Comparison of ENCODE assay signal across 1 cellular context in the genomic region with DNA sequence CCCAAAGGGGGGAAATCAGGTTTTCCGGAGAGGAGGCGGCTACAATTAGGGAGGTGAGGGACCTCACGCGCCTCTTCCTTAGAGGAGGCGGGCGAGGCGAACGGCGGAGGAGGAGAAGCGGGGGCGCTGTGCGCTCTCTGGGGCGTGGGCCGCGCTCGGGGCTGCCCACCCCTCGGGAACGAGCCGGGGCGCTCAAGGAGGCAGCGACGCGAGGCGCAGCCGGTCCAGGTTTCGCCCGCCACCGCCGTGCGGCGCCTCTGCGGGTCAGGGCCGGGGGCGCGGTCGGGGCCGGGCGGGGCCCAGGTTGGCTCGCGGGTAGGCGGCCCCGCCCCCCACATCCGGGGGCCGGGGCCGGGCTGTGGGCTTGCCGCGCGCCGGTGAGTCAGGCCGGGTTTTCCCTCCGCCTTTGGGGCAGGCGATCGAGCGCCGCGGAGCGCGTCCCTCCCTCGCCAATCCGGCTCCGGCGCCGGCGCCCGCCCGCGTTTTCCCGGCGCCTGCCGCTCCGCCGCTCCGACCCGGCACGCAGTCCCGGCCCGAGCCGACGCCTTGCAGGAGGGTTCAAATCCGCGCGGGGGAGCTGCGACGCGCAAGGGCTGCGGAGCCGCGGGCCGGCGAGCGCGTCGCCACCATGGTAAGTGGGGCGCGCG.
TF ChIP-seq lines count a peak whose summit lies in the region.

A gene with protein sequence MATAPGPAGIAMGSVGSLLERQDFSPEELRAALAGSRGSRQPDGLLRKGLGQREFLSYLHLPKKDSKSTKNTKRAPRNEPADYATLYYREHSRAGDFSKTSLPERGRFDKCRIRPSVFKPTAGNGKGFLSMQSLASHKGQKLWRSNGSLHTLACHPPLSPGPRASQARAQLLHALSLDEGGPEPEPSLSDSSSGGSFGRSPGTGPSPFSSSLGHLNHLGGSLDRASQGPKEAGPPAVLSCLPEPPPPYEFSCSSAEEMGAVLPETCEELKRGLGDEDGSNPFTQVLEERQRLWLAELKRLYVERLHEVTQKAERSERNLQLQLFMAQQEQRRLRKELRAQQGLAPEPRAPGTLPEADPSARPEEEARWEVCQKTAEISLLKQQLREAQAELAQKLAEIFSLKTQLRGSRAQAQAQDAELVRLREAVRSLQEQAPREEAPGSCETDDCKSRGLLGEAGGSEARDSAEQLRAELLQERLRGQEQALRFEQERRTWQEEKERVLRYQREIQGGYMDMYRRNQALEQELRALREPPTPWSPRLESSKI (plus strand): TSS at position 392 of the 647 bp plus-strand sequence. CDS start 6,052 bp downstream, outside the sequence.

TF ChIP-seq in K562, 482 proteins besides CTCF, POLR2A, EP300 and RAD21 (continues in another document):
- TF ChIP-seq, protein P1, sequence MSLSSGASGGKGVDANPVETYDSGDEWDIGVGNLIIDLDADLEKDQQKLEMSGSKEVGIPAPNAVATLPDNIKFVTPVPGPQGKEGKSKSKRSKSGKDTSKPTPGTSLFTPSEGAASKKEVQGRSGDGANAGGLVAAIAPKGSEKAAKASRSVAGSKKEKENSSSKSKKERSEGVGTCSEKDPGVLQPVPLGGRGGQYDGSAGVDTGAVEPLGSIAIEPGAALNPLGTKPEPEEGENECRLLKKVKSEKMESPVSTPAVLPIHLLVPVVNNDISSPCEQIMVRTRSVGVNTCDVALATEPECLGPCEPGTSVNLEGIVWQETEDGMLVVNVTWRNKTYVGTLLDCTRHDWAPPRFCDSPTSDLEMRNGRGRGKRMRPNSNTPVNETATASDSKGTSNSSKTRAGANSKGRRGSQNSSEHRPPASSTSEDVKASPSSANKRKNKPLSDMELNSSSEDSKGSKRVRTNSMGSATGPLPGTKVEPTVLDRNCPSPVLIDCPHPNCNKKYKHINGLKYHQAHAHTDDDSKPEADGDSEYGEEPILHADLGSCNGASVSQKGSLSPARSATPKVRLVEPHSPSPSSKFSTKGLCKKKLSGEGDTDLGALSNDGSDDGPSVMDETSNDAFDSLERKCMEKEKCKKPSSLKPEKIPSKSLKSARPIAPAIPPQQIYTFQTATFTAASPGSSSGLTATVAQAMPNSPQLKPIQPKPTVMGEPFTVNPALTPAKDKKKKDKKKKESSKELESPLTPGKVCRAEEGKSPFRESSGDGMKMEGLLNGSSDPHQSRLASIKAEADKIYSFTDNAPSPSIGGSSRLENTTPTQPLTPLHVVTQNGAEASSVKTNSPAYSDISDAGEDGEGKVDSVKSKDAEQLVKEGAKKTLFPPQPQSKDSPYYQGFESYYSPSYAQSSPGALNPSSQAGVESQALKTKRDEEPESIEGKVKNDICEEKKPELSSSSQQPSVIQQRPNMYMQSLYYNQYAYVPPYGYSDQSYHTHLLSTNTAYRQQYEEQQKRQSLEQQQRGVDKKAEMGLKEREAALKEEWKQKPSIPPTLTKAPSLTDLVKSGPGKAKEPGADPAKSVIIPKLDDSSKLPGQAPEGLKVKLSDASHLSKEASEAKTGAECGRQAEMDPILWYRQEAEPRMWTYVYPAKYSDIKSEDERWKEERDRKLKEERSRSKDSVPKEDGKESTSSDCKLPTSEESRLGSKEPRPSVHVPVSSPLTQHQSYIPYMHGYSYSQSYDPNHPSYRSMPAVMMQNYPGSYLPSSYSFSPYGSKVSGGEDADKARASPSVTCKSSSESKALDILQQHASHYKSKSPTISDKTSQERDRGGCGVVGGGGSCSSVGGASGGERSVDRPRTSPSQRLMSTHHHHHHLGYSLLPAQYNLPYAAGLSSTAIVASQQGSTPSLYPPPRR (CRISPR knock-in tag; IDR thresholded peaks at IDR 0.05; ENCODE audit: borderline replicate concordance), result no peak
- TF ChIP-seq MYNN (IDR thresholded peaks at IDR 0.05) (no peak), MYNN (CRISPR knock-in tag; IDR thresholded peaks at IDR 0.05) (no peak), ZNF175 (CRISPR knock-in tag; IDR thresholded peaks at IDR 0.05; ENCODE audit: low read depth) (no peak), SMARCB1 (IDR thresholded peaks at IDR 0.05; ENCODE audit: insufficient read length, low read depth) (no peak), RNF2 (IDR thresholded peaks at IDR 0.05) (0 out of 2 replicates have a peak, but pooled peaks have one; percentile 53), ZNF324 (CRISPR knock-in tag; IDR thresholded peaks at IDR 0.05) (no peak), BMI1 (IDR thresholded peaks at IDR 0.05; ENCODE audit: low read length) (no peak), PCBP2 (IDR thresholded peaks at IDR 0.05; ENCODE audit: low read depth, low read length, poor library complexity, severe bottlenecking) (no peak), ZNF253 (CRISPR knock-in tag; conservative IDR thresholded peaks at IDR 0.05) (no peak), TFAM (CRISPR knock-in tag; conservative IDR thresholded peaks at IDR 0.05) (no peak), U2AF1 (optimal IDR thresholded peaks at IDR 0.05; ENCODE audit: low read depth, low read length) (no peak), POLR3G (IDR thresholded peaks at IDR 0.05; ENCODE audit: extremely low read depth, insufficient read length, insufficient replicate concordance) (no peak), CSDE1 (IDR thresholded peaks at IDR 0.05) (no peak), EWSR1 (IDR thresholded peaks at IDR 0.05; ENCODE audit: borderline replicate concordance, low read depth, partially characterized antibody) (no peak), HDAC3 (IDR thresholded peaks at IDR 0.05; ENCODE audit: borderline replicate concordance, partially characterized antibody) (no peak), GABPA (tag; conservative IDR thresholded peaks at IDR 0.05; ENCODE audit: low read depth) (peak; percentile 78), SMC3 (conservative IDR thresholded peaks at IDR 0.05; ENCODE audit: insufficient read depth, low read depth, low read length) (no peak), RAD51 (IDR thresholded peaks at IDR 0.05; ENCODE audit: borderline replicate concordance, low read depth) (no peak), GATAD2A (IDR thresholded peaks at IDR 0.05) (no peak), ZNF436 (CRISPR knock-in tag; IDR thresholded peaks at IDR 0.05) (no peak), ESRRB (CRISPR knock-in tag; IDR thresholded peaks at IDR 0.05; ENCODE audit: borderline replicate concordance) (no peak), KLF16 (IDR thresholded peaks at IDR 0.05) (no peak), KLF6 (CRISPR knock-in tag; IDR thresholded peaks at IDR 0.05; ENCODE audit: borderline replicate concordance) (no peak), POLR2AphosphoS2 (IDR thresholded peaks at IDR 0.05; ENCODE audit: low read length) (no peak), NFRKB (IDR thresholded peaks at IDR 0.05; ENCODE audit: low read depth) (no peak), GTF2F1 (IDR thresholded peaks at IDR 0.05; ENCODE audit: low read depth, low read length) (no peak), ZNF766 (CRISPR knock-in tag; conservative IDR thresholded peaks at IDR 0.05) (peak; percentile 82)
- TF ChIP-seq, protein P2, sequence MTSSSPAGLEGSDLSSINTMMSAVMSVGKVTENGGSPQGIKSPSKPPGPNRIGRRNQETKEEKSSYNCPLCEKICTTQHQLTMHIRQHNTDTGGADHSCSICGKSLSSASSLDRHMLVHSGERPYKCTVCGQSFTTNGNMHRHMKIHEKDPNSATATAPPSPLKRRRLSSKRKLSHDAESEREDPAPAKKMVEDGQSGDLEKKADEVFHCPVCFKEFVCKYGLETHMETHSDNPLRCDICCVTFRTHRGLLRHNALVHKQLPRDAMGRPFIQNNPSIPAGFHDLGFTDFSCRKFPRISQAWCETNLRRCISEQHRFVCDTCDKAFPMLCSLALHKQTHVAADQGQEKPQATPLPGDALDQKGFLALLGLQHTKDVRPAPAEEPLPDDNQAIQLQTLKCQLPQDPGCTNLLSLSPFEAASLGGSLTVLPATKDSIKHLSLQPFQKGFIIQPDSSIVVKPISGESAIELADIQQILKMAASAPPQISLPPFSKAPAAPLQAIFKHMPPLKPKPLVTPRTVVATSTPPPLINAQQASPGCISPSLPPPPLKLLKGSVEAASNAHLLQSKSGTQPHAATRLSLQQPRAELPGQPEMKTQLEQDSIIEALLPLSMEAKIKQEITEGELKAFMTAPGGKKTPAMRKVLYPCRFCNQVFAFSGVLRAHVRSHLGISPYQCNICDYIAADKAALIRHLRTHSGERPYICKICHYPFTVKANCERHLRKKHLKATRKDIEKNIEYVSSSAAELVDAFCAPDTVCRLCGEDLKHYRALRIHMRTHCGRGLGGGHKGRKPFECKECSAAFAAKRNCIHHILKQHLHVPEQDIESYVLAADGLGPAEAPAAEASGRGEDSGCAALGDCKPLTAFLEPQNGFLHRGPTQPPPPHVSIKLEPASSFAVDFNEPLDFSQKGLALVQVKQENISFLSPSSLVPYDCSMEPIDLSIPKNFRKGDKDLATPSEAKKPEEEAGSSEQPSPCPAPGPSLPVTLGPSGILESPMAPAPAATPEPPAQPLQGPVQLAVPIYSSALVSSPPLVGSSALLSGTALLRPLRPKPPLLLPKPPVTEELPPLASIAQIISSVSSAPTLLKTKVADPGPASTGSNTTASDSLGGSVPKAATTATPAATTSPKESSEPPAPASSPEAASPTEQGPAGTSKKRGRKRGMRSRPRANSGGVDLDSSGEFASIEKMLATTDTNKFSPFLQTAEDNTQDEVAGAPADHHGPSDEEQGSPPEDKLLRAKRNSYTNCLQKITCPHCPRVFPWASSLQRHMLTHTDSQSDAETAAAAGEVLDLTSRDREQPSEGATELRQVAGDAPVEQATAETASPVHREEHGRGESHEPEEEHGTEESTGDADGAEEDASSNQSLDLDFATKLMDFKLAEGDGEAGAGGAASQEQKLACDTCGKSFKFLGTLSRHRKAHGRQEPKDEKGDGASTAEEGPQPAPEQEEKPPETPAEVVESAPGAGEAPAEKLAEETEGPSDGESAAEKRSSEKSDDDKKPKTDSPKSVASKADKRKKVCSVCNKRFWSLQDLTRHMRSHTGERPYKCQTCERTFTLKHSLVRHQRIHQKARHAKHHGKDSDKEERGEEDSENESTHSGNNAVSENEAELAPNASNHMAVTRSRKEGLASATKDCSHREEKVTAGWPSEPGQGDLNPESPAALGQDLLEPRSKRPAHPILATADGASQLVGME (CRISPR knock-in tag; IDR thresholded peaks at IDR 0.05), result no peak
- TF ChIP-seq, protein P3, sequence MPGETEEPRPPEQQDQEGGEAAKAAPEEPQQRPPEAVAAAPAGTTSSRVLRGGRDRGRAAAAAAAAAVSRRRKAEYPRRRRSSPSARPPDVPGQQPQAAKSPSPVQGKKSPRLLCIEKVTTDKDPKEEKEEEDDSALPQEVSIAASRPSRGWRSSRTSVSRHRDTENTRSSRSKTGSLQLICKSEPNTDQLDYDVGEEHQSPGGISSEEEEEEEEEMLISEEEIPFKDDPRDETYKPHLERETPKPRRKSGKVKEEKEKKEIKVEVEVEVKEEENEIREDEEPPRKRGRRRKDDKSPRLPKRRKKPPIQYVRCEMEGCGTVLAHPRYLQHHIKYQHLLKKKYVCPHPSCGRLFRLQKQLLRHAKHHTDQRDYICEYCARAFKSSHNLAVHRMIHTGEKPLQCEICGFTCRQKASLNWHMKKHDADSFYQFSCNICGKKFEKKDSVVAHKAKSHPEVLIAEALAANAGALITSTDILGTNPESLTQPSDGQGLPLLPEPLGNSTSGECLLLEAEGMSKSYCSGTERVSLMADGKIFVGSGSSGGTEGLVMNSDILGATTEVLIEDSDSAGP (CRISPR knock-in tag; IDR thresholded peaks at IDR 0.05), result no peak
- TF ChIP-seq, protein P4, sequence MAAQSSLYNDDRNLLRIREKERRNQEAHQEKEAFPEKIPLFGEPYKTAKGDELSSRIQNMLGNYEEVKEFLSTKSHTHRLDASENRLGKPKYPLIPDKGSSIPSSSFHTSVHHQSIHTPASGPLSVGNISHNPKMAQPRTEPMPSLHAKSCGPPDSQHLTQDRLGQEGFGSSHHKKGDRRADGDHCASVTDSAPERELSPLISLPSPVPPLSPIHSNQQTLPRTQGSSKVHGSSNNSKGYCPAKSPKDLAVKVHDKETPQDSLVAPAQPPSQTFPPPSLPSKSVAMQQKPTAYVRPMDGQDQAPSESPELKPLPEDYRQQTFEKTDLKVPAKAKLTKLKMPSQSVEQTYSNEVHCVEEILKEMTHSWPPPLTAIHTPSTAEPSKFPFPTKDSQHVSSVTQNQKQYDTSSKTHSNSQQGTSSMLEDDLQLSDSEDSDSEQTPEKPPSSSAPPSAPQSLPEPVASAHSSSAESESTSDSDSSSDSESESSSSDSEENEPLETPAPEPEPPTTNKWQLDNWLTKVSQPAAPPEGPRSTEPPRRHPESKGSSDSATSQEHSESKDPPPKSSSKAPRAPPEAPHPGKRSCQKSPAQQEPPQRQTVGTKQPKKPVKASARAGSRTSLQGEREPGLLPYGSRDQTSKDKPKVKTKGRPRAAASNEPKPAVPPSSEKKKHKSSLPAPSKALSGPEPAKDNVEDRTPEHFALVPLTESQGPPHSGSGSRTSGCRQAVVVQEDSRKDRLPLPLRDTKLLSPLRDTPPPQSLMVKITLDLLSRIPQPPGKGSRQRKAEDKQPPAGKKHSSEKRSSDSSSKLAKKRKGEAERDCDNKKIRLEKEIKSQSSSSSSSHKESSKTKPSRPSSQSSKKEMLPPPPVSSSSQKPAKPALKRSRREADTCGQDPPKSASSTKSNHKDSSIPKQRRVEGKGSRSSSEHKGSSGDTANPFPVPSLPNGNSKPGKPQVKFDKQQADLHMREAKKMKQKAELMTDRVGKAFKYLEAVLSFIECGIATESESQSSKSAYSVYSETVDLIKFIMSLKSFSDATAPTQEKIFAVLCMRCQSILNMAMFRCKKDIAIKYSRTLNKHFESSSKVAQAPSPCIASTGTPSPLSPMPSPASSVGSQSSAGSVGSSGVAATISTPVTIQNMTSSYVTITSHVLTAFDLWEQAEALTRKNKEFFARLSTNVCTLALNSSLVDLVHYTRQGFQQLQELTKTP (IDR thresholded peaks at IDR 0.05; ENCODE audit: low read depth in 1 of 2, partially characterized antibody in 2 of 2), result no peak
- TF ChIP-seq, protein P5, sequence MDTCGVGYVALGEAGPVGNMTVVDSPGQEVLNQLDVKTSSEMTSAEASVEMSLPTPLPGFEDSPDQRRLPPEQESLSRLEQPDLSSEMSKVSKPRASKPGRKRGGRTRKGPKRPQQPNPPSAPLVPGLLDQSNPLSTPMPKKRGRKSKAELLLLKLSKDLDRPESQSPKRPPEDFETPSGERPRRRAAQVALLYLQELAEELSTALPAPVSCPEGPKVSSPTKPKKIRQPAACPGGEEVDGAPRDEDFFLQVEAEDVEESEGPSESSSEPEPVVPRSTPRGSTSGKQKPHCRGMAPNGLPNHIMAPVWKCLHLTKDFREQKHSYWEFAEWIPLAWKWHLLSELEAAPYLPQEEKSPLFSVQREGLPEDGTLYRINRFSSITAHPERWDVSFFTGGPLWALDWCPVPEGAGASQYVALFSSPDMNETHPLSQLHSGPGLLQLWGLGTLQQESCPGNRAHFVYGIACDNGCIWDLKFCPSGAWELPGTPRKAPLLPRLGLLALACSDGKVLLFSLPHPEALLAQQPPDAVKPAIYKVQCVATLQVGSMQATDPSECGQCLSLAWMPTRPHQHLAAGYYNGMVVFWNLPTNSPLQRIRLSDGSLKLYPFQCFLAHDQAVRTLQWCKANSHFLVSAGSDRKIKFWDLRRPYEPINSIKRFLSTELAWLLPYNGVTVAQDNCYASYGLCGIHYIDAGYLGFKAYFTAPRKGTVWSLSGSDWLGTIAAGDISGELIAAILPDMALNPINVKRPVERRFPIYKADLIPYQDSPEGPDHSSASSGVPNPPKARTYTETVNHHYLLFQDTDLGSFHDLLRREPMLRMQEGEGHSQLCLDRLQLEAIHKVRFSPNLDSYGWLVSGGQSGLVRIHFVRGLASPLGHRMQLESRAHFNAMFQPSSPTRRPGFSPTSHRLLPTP (IDR thresholded peaks at IDR 0.05; ENCODE audit: borderline replicate concordance, extremely low read depth, insufficient read length), result peak; percentile 17
- TF ChIP-seq, protein P6, sequence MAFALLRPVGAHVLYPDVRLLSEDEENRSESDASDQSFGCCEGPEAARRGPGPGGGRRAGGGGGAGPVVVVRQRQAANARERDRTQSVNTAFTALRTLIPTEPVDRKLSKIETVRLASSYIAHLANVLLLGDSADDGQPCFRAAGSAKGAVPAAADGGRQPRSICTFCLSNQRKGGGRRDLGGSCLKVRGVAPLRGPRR (CRISPR knock-in tag; IDR thresholded peaks at IDR 0.05), result no peak
